8 cellular contexts compared by ENCODE assay signal in genomic region chr17:1491406-1492248, GRCh38.
DNase-seq lines count a peak whose midpoint lies in the region; ATAC-seq and TF ChIP-seq lines count a peak whose summit lies in the region.

No MANE protein-coding gene starts in this region.

- DNase-seq in NCI-H2196 (lab: John Stamatoyannopoulos, UW; ENCODE audit: unreplicated experiment) (peak; percentile 39), NCI-H2196 treated with DMSO at 0.1 percent for 48 hours (lab: John Stamatoyannopoulos, UW; ENCODE audit: unreplicated experiment) (no peak), RKO (ENCODE audit: low spot score) (peak; percentile 51), brain microvascular endothelial cell (no peak), iPS-NIHi7 (ENCODE audit: extremely low spot score) (peak; percentile 82)

- H3K27me3 ChIP-seq in brain microvascular endothelial cell (replicated peaks): no peaks in the 10 kb centered on the region

- in situ Hi-C loops in brain microvascular endothelial cell (cut with HindIII; ENCODE audit: low pct_ligation_motif_present, low sequenced_read_pairs): no loop called here

- ATAC-seq in HG02588 (IDR thresholded peaks at IDR 0.05; ENCODE audit: unreplicated experiment) (peak; percentile 35), GM21528 (IDR thresholded peaks at IDR 0.05; ENCODE audit: low FRiP score, unreplicated experiment) (no peak)

- H3K27ac ChIP-seq in brain microvascular endothelial cell: peak overlapping the region; percentile 63
- H3K27ac ChIP-seq in skin epidermis: peak overlapping the region; percentile 69 to 95 (median 91)

- peak overlapping the region; percentile 73 for H3K4me3 ChIP-seq in brain microvascular endothelial cell (ENCODE audit: low read depth, low read length)
- peak overlapping the region; percentile 56 to 79 (median 68) for H3K4me3 ChIP-seq in skin epidermis

- TF ChIP-seq CTCF in brain microvascular endothelial cell (IDR thresholded peaks at IDR 0.05; ENCODE audit: low read depth, low read length, missing control alignments): no peak

- no peaks in the 10 kb centered on the region for H3K36me3 ChIP-seq in brain microvascular endothelial cell (replicated peaks)

Comparison
In these comparisons a context has a peak if more than half of its experiments do, and no peak if none do; other contexts are left out.
1. DNase-seq: peak in NCI-H2196 (single experiment), RKO (single experiment) and iPS-NIHi7 (single experiment); none in NCI-H2196 treated with DMSO at 0.1 percent for 48 hours (single experiment) and brain microvascular endothelial cell (single experiment).